In genomic region chr21:42227909-42228708, GRCh38 we compare ENCODE assay signal across 8 cellular contexts. TPM values are rescaled to one million over a fixed set of nuclear protein-coding genes. Genes with fewer than 3 reads are reported as not detected.
DNase-seq lines count a peak whose midpoint lies in the region; ATAC-seq, FAIRE-seq and TF ChIP-seq lines count a peak whose summit lies in the region.

No MANE protein-coding gene starts in this region.

- H3K4me1 ChIP-seq in H1 (replicated peaks in 1 of 4; ENCODE audit: control insufficient read depth in 3 of 4, insufficient read depth in 4 of 4, low read length in 3 of 4) = no peaks in the 10 kb centered on the region; a peak in 1 of 7 replicates

- no peak for TF ChIP-seq RAD21 in H1 (IDR thresholded peaks at IDR 0.05 in 1 of 2, conservative IDR thresholded peaks at IDR 0.05 in 1 of 2; ENCODE audit: low read depth in 2 of 2, low read length in 2 of 2)

- no peaks in the 10 kb centered on the region for H3K36me3 ChIP-seq in H1 (ENCODE audit: control insufficient read depth in 2 of 4, insufficient read depth in 4 of 4, low read length in 3 of 4)

- no peak overlapping the region for H3K56ac ChIP-seq in H1 (replicated peaks; ENCODE audit: insufficient read length, low read depth, low read length)

- no peak overlapping the region for H2BK20ac ChIP-seq in H1 (ENCODE audit: low read length)

- H3K23ac ChIP-seq in H1 (ENCODE audit: insufficient read length) = no peak overlapping the region

- no peak overlapping the region for H2BK5ac ChIP-seq in H1 (ENCODE audit: low read depth, low read length)

- H4K8ac ChIP-seq in H1 (ENCODE audit: extremely low read depth, insufficient read depth, low read length) = no peak overlapping the region

- ATAC-seq in HG02852 (IDR thresholded peaks at IDR 0.05; ENCODE audit: unreplicated experiment) = peak; percentile 88
- peak; percentile 98 for ATAC-seq in activated CD8-positive, alpha-beta T cell treated with anti-CD3 and anti-CD28 coated beads, Interleukin-2, amount 10 ng/mL, durations not matched to agents 7 days and 5 days

- no peak overlapping the region for H2AFZ ChIP-seq in H1 (ENCODE audit: low read length)

- TF ChIP-seq EP300 in H1 (IDR thresholded peaks at IDR 0.05; ENCODE audit: borderline replicate concordance in 1 of 2, low read depth in 2 of 2, low read length in 2 of 2) = no peak

- no peak overlapping the region for H2BK15ac ChIP-seq in H1 (ENCODE audit: low read length)

- H3K9me3 Mint-ChIP-seq in activated CD8-positive, alpha-beta T cell treated with anti-CD3 and anti-CD28 coated beads, Interleukin-2, amount 10 ng/mL, durations not matched to agents 7 days and 5 days (ENCODE audit: insufficient read depth) = no peaks in the 10 kb centered on the region

- H3K4me3 Mint-ChIP-seq in activated CD8-positive, alpha-beta T cell treated with anti-CD3 and anti-CD28 coated beads, Interleukin-2, amount 10 ng/mL, durations not matched to agents 7 days and 5 days = peak overlapping the region; percentile 32

- H3K36me3 Mint-ChIP-seq in activated CD8-positive, alpha-beta T cell treated with anti-CD3 and anti-CD28 coated beads, Interleukin-2, amount 10 ng/mL, durations not matched to agents 7 days and 5 days (ENCODE audit: low read depth) = peaks cover 30% of the 10 kb centered on the region

- H3K27ac ChIP-seq in H1 (ENCODE audit: low read depth, low read length) = no peak overlapping the region

- H3K27ac Mint-ChIP-seq in activated CD8-positive, alpha-beta T cell treated with anti-CD3 and anti-CD28 coated beads, Interleukin-2, amount 10 ng/mL, durations not matched to agents 7 days and 5 days = peak overlapping the region; percentile 71

- no peak for TF ChIP-seq POLR2A in H1 (IDR thresholded peaks at IDR 0.05; ENCODE audit: control extremely low read depth in 1 of 2, low read depth in 2 of 2, low read length in 2 of 2)

- POLR2A ChIA-PET in activated CD8-positive, alpha-beta T cell treated with anti-CD3 and anti-CD28 coated beads, Interleukin-2, amount 10 ng/mL, durations not matched to agents 7 days and 5 days (lab: Charles Lee) = interaction anchor here (0.6 to 2.9 kb wide), 4 partner anchors 8 to 370 kb away, joined by 3 to 26 read pairs (median 14); partner anchors contain the start of gene ABCG1
- POLR2A ChIA-PET in H1 (lab: Charles Lee; ENCODE audit: partially characterized antibody) = interaction anchor here (1.0 to 1.4 kb wide), 2 partner anchors 11 to 12 kb away, joined by 3 read pairs; no protein-coding TSS in a partner anchor

- TF ChIP-seq CTCF in H1 (IDR thresholded peaks at IDR 0.05; ENCODE audit: control extremely low read depth in 1 of 3, insufficient read depth in 1 of 3, low read depth in 1 of 3, low read length in 3 of 3) = no peak

- peaks cover 0 to 2% of the 10 kb centered on the region in 2 experiments for H4K20me1 ChIP-seq in H1 (replicated peaks in 1 of 2; ENCODE audit: control insufficient read depth in 1 of 2, insufficient read depth in 2 of 2, low read length in 2 of 2)

- H3K4me1 Mint-ChIP-seq in activated CD8-positive, alpha-beta T cell treated with anti-CD3 and anti-CD28 coated beads, Interleukin-2, amount 10 ng/mL, durations not matched to agents 7 days and 5 days (ENCODE audit: low read depth) = peaks cover 69% of the 10 kb centered on the region

- H2BK120ac ChIP-seq in H1 (replicated peaks; ENCODE audit: low read depth, low read length) = no peak overlapping the region

- H3K9ac ChIP-seq in H1 (replicated peaks in 1 of 4; ENCODE audit: extremely low read depth in 1 of 4, low read depth in 3 of 4, low read length in 3 of 4) = no peak overlapping the region

- no peak overlapping the region for H2AK5ac ChIP-seq in H1 (ENCODE audit: low read depth, low read length)

- CTCF ChIA-PET in activated CD8-positive, alpha-beta T cell treated with anti-CD3 and anti-CD28 coated beads, Interleukin-2, amount 10 ng/mL, durations not matched to agents 7 days and 5 days (lab: Charles Lee) = interaction anchor here (1.1 to 4.2 kb wide), 8 partner anchors 8 to 111 kb away, joined by 3 to 26 read pairs (median 4); no protein-coding TSS in a partner anchor
- CTCF ChIA-PET in H1 (lab: Charles Lee; ENCODE audit: partially characterized antibody) = interaction anchor here (0.7 to 2.0 kb wide), 3 partner anchors 29 to 76 kb away, joined by 3 to 7 read pairs (median 3); no protein-coding TSS in a partner anchor

- no peak overlapping the region for H3K14ac ChIP-seq in H1 (ENCODE audit: insufficient read length)

- H2BK12ac ChIP-seq in H1 (ENCODE audit: low read depth, low read length) = 0 out of 2 replicates have a peak overlapping the region, but pooled peaks have one; percentile 60

- H4K5ac ChIP-seq in H1 (ENCODE audit: insufficient read length, low read depth, low read length) = no peak overlapping the region

- H3K79me2 ChIP-seq in H1 (ENCODE audit: control insufficient read depth in 1 of 2, insufficient read depth in 2 of 2, low read length in 2 of 2) = no peaks in the 10 kb centered on the region

- no peak overlapping the region for H3K4ac ChIP-seq in H1 (replicated peaks; ENCODE audit: insufficient read length, low read depth, low read length)

- no peaks in the 10 kb centered on the region for H3K79me1 ChIP-seq in H1 (ENCODE audit: low read depth, low read length)

- FAIRE-seq in H1 (lab: Jason Lieb, UNC) = no peak

- no peak overlapping the region for H4K91ac ChIP-seq in H1 (replicated peaks; ENCODE audit: insufficient read length, low read length)

- H3K23me2 ChIP-seq in H1 (ENCODE audit: low read depth, low read length) = no peaks in the 10 kb centered on the region

- no peaks in the 10 kb centered on the region for H3K9me3 ChIP-seq in H1 (ENCODE audit: insufficient read depth in 2 of 2, low read depth in 1 of 2, low read length in 1 of 2)

- H3K4me3 ChIP-seq in H1 (ENCODE audit: extremely low read depth in 1 of 4, insufficient read depth in 2 of 4, low read depth in 3 of 4, low read length in 4 of 4) = no peak overlapping the region

- H3K27me3 ChIP-seq in H1 (replicated peaks in 1 of 4; ENCODE audit: control insufficient read depth in 3 of 4, extremely low read depth in 1 of 4, insufficient read depth in 3 of 4, low read length in 3 of 4) = no peaks in the 10 kb centered on the region; a peak in 2 of 7 replicates

- no peak overlapping the region; the same call in 1 of the 2 replicates for H3K18ac ChIP-seq in H1 (ENCODE audit: extremely low read depth, low read length)

- DNase-seq in NCI-H146 (lab: John Stamatoyannopoulos, UW) (peak; percentile 42), NCI-H146 treated with DMSO at 0.1 percent for 48 hours (lab: John Stamatoyannopoulos, UW; ENCODE audit: unreplicated experiment) (no peak), NCI-H460 (ENCODE audit: extremely low read depth, low read depth) (peak; percentile 82), H1 (ENCODE audit: low read depth in 1 of 2, low spot score in 2 of 2) (no peak), mucosa of gallbladder (ENCODE audit: low spot score) (peak; percentile 92)
- DNase-seq in activated CD8-positive, alpha-beta T cell treated with anti-CD3 and anti-CD28 coated beads, Interleukin-2, amount 10 ng/mL, durations not matched to agents 7 days and 5 days = peak; percentile 94
- peak; percentile 66 to 94 for DNase-seq in stimulated activated CD8-positive, alpha-beta memory T cell treated with anti-CD3 and anti-CD28 coated beads, Interleukin-7, amount 100 ng/mL, for 48 hours (ENCODE audit: extremely low read depth in 1 of 2, low read depth in 1 of 2)

- 75% methylated on average over 10 of the region's 10 CpGs; no CpG with 5 or more reads in 1 of the 2 experiments for WGBS in H1 (ENCODE audit: extremely low coverage in 1 of 2, insufficient coverage in 1 of 2, insufficient read length in 1 of 2, insufficient replicate concordance in 2 of 2, low coverage in 1 of 2, low lambda C conversion rate in 2 of 2, missing lambda C conversion rate in 1 of 2), 2 experiments

- H3K27me3 Mint-ChIP-seq in activated CD8-positive, alpha-beta T cell treated with anti-CD3 and anti-CD28 coated beads, Interleukin-2, amount 10 ng/mL, durations not matched to agents 7 days and 5 days (ENCODE audit: low read depth) = no peaks in the 10 kb centered on the region

- H3K4me2 ChIP-seq in H1 (ENCODE audit: insufficient read depth in 1 of 2, low read depth in 2 of 2, low read length in 2 of 2) = no peak overlapping the region

TF ChIP-seq in H1, 55 proteins besides CTCF, POLR2A, EP300 and RAD21:
- TF ChIP-seq SP4 (IDR thresholded peaks at IDR 0.05; ENCODE audit: low read length) (no peak), TCF12 (IDR thresholded peaks at IDR 0.05; ENCODE audit: low read depth, low read length) (no peak), SIX5 (IDR thresholded peaks at IDR 0.05; ENCODE audit: low read depth, low read length) (no peak), HDAC6 (IDR thresholded peaks at IDR 0.05; ENCODE audit: low read depth, low read length) (no peak)
- TF ChIP-seq, protein P1, sequence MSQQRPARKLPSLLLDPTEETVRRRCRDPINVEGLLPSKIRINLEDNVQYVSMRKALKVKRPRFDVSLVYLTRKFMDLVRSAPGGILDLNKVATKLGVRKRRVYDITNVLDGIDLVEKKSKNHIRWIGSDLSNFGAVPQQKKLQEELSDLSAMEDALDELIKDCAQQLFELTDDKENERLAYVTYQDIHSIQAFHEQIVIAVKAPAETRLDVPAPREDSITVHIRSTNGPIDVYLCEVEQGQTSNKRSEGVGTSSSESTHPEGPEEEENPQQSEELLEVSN (IDR thresholded peaks at IDR 0.05) = 0 out of 2 replicates have a peak, but pooled peaks have one; percentile 12
TF ChIP-seq in H1: peak in this region for 1.

RNA-seq across cellular contexts. Expression of gene ABCG1, which starts 9.2 kb away (rescaled TPM):
- 19.9 and 20.3 TPM in 2 replicates for total RNA-seq in NCI-H460 (2014; rRNA removed; shearing (Covaris generic))
- polyA plus RNA-seq in NCI-H460 (2014; cell fraction: nucleus; rRNA removed) = 9.5 and 16.1 TPM in 2 replicates
- total RNA-seq in activated CD8-positive, alpha-beta T cell treated with anti-CD3 and anti-CD28 coated beads, Interleukin-2, amount 10 ng/mL, durations not matched to agents 7 days and 5 days = 1 to 10 TPM; 6.7 to 8.0 TPM
- total RNA-seq in H1 (2021; fragmentation: NEBNext Ultra II Directional; extraction: Animal tissue kit (Norgen Biotek cat#: 25700)) = 4.0 TPM in 2 replicates
- 2.1 and 3.8 TPM in 2 replicates for polyA plus RNA-seq in H1 (2011; rRNA removed)
- polyA plus RNA-seq in H1 (2011; cell fraction: cytosol; rRNA removed) = 2.6 TPM
- 5.8 TPM for polyA plus RNA-seq in H1 (2011; cell fraction: nucleus; rRNA removed)
- 1.7 to 2.7 TPM (median 2.3 TPM) in 4 replicates for polyA plus RNA-seq in H1 (2012, experiment 1 of 2)
- polyA plus RNA-seq in H1 (2012, experiment 2 of 2) = 2.4 TPM
- 1.4 TPM for polyA plus RNA-seq in H1 (2013, experiment 1 of 2)
- polyA plus RNA-seq in H1 (2013, experiment 2 of 2) = 1.3 TPM
- 3.7 and 4.0 TPM in 2 replicates for polyA minus RNA-seq in H1 (2011; rRNA and poly(A)+ RNA removed)
- 2.9 TPM for polyA minus RNA-seq in H1 (2011; cell fraction: cytosol; rRNA and poly(A)+ RNA removed)
- 3.6 TPM for polyA minus RNA-seq in H1 (2011; cell fraction: nucleus; rRNA and poly(A)+ RNA removed)
- total RNA-seq in mucosa of gallbladder = 19.5 TPM

Comparison
In these comparisons a context has a peak if more than half of its experiments do, and no peak if none do; other contexts are left out.
1. DNase-seq: peak in NCI-H146 (single experiment), NCI-H460 (single experiment), activated CD8-positive, alpha-beta T cell treated with anti-CD3 and anti-CD28 coated beads, Interleukin-2, amount 10 ng/mL, durations not matched to agents 7 days and 5 days (single experiment), mucosa of gallbladder (single experiment) and stimulated activated CD8-positive, alpha-beta memory T cell treated with anti-CD3 and anti-CD28 coated beads, Interleukin-7, amount 100 ng/mL, for 48 hours (2 of 2); none in NCI-H146 treated with DMSO at 0.1 percent for 48 hours (single experiment) and H1 (0 of 2).